1 cellular context compared by ENCODE assay signal in genomic region chr9:101326035-101326434, GRCh38.
TF ChIP-seq lines count a peak whose summit lies in the region.

No MANE protein-coding gene starts in this region.

TF ChIP-seq in A549, 52 proteins besides CTCF, POLR2A, EP300 and RAD21 (continued from another document):
- no peak for TF ChIP-seq ELK1 (IDR thresholded peaks at IDR 0.05; ENCODE audit: low read depth, low read length)
- TF ChIP-seq EHF (CRISPR knock-in tag; IDR thresholded peaks at IDR 0.05) = 0 out of 2 replicates have a peak, but pooled peaks have one; percentile 4
- TF ChIP-seq CHD4 (IDR thresholded peaks at IDR 0.05; ENCODE audit: borderline replicate concordance) = no peak
- TF ChIP-seq BHLHE40 (IDR thresholded peaks at IDR 0.05; ENCODE audit: low read depth, low read length) = no peak
- TF ChIP-seq SREBF2 (IDR thresholded peaks at IDR 0.05) = no peak
- no peak for TF ChIP-seq CEBPB (IDR thresholded peaks at IDR 0.05)
- no peak for TF ChIP-seq MYC (IDR thresholded peaks at IDR 0.05; ENCODE audit: borderline replicate concordance, low read length)
- TF ChIP-seq MAFK (IDR thresholded peaks at IDR 0.05; ENCODE audit: partially characterized antibody) = peak; percentile 41
- TF ChIP-seq HEYL (CRISPR knock-in tag; IDR thresholded peaks at IDR 0.05) = no peak
- TF ChIP-seq MAZ (IDR thresholded peaks at IDR 0.05; ENCODE audit: borderline replicate concordance, low read depth, low read length) = no peak
- no peak for TF ChIP-seq PHF8 (IDR thresholded peaks at IDR 0.05; ENCODE audit: borderline replicate concordance, low read depth)
